29 cellular contexts compared by ENCODE assay signal in the genomic region with DNA sequence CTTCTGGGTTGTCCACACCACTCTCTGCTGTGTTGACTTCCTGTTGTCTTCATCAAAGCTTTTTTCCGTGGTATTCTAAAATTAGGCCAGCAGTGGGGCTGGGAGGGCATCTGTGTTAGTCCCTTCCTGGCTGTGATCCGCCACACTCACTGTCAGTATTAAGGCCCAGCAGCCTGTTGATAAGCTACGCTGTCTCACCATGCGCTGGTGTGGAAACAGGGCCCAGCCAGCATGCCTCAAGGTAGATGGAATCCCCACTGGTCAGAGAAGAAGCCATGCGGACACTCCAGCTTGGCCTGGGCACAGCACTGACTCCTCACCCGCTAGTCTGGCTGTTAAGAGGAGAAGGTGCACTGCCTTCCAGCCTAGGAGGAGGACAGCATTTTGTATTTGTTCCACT. TPM values are rescaled to one million over a fixed set of nuclear protein-coding genes. Genes with fewer than 3 reads are reported as not detected.
DNase-seq lines count a peak whose midpoint lies in the region; ATAC-seq and TF ChIP-seq lines count a peak whose summit lies in the region.
"Had no signal": no experiment of that assay in that cellular context is flagged by ENCODE, and none has a peak within 500 bp of the region (broad histone marks: within the 10 kb centered on the region; RNA-seq: fewer than 3 reads in every experiment).

No MANE protein-coding gene starts in this region.

- H3K4me3 Mint-ChIP-seq in activated T-helper 17 cell treated with anti-CD3 and anti-CD28 coated beads, Interleukin-2, amount 50 U/mL, for 72 hours, result no peak overlapping the region
- H3K4me3 Mint-ChIP-seq in stimulated activated effector memory CD8-positive, alpha-beta T cell treated with anti-CD3 and anti-CD28 coated beads, Interleukin-12 subunit alpha, Interleukin-12 subunit beta, amount 100 ng/mL, for 72 hours, result no peak overlapping the region
- H3K4me3 Mint-ChIP-seq: activated CD4-positive, alpha-beta T cell treated with anti-CD3 and anti-CD28 coated beads, Interleukin-2, amount 10 ng/mL, durations not matched to agents 7 days and 5 days; activated T-cell treated with anti-CD3 and anti-CD28 coated beads, Interleukin-2, amount 50 U/mL, for 24 hours; CD8-positive, alpha-beta memory T cell; neural progenitor cell had no signal

- H3K4me1 ChIP-seq in left ventricle myocardium inferior, result peaks cover 27% of the 10 kb centered on the region
- H3K4me1 ChIP-seq: left lung, neural progenitor cell, tibial nerve had no signal

- DNase-seq in Right ventricle myocardium inferior (ENCODE audit: missing footprints), result no peak
- DNase-seq in cardiac septum (ENCODE audit: low spot score), result no peak
- DNase-seq in left ventricle myocardium inferior, result peak; percentile 48
- no peak for DNase-seq in stimulated activated effector memory CD8-positive, alpha-beta T cell treated with anti-CD3 and anti-CD28 coated beads, Interleukin-12 subunit alpha, Interleukin-12 subunit beta, amount 100 ng/mL, for 72 hours (ENCODE audit: low spot score in 2 of 2)
- no peak for DNase-seq in GDM1 (lab: John Stamatoyannopoulos, UW)
- DNase-seq in NCI-H2196 treated with DMSO at 0.1 percent for 48 hours (lab: John Stamatoyannopoulos, UW; ENCODE audit: unreplicated experiment), result no peak
- DNase-seq: activated CD4-positive, alpha-beta T cell treated with anti-CD3 and anti-CD28 coated beads, Interleukin-2, amount 10 ng/mL, durations not matched to agents 7 days and 5 days; activated gamma-delta T cell; activated T-cell treated with anti-CD3 and anti-CD28 coated beads, Interleukin-2, amount 50 U/mL, for 24 hours; CD8-positive, alpha-beta memory T cell; EL; hypothalamus; KG1; left lung; mesendoderm; NCI-H1930; NCI-H2171 treated with DMSO at 0.1 percent for 48 hours; NCI-H510A treated with DMSO at 0.1 percent for 48 hours; PC-9; SHP77; sigmoid colon; stimulated activated CD4-positive, alpha-beta T cell treated with anti-CD3 and anti-CD28 coated beads, Interleukin-4, amount 100 ng/mL, for 1 hour; WERI-Rb-1 had no signal

- peak overlapping the region; percentile 78 for H3K27ac ChIP-seq in left ventricle myocardium inferior (replicated peaks)
- H3K27ac ChIP-seq: gastroesophageal sphincter, left lung, neural progenitor cell, PC-9, sigmoid colon, tibial nerve, WERI-Rb-1 had no signal

- no peaks in the 10 kb centered on the region for H3K27me3 Mint-ChIP-seq in activated T-helper 17 cell treated with anti-CD3 and anti-CD28 coated beads, Interleukin-2, amount 50 U/mL, for 72 hours
- H3K27me3 Mint-ChIP-seq: activated T-cell treated with anti-CD3 and anti-CD28 coated beads, Interleukin-2, amount 50 U/mL, for 24 hours had no signal

- TF ChIP-seq CTCF in left ventricle myocardium inferior (IDR thresholded peaks at IDR 0.05; ENCODE audit: borderline replicate concordance), result no peak

- H3K9me3 ChIP-seq in left ventricle myocardium inferior (replicated peaks), result no peaks in the 10 kb centered on the region
- H3K9me3 ChIP-seq: gastroesophageal sphincter, left lung, sigmoid colon, tibial nerve had no signal

- no peaks in the 10 kb centered on the region for H3K9me3 Mint-ChIP-seq in activated T-helper 17 cell treated with anti-CD3 and anti-CD28 coated beads, Interleukin-2, amount 50 U/mL, for 72 hours
- no peaks in the 10 kb centered on the region for H3K9me3 Mint-ChIP-seq in stimulated activated effector memory CD8-positive, alpha-beta T cell treated with anti-CD3 and anti-CD28 coated beads, Interleukin-12 subunit alpha, Interleukin-12 subunit beta, amount 100 ng/mL, for 72 hours
- H3K9me3 Mint-ChIP-seq: activated CD4-positive, alpha-beta T cell treated with anti-CD3 and anti-CD28 coated beads, Interleukin-2, amount 10 ng/mL, durations not matched to agents 7 days and 5 days; activated T-cell treated with anti-CD3 and anti-CD28 coated beads, Interleukin-2, amount 50 U/mL, for 24 hours; CD8-positive, alpha-beta memory T cell; neural progenitor cell had no signal

- H3K27me3 ChIP-seq in left ventricle myocardium inferior (ENCODE audit: low read depth), result no peaks in the 10 kb centered on the region
- H3K27me3 ChIP-seq: gastroesophageal sphincter, left lung, neural progenitor cell, sigmoid colon, tibial nerve had no signal

- H3K36me3 Mint-ChIP-seq in activated T-helper 17 cell treated with anti-CD3 and anti-CD28 coated beads, Interleukin-2, amount 50 U/mL, for 72 hours (ENCODE audit: low read depth), result no peaks in the 10 kb centered on the region
- no peaks in the 10 kb centered on the region for H3K36me3 Mint-ChIP-seq in stimulated activated effector memory CD8-positive, alpha-beta T cell treated with anti-CD3 and anti-CD28 coated beads, Interleukin-12 subunit alpha, Interleukin-12 subunit beta, amount 100 ng/mL, for 72 hours
- H3K36me3 Mint-ChIP-seq: CD8-positive, alpha-beta memory T cell had no signal

- no peaks in the 10 kb centered on the region for H3K4me1 Mint-ChIP-seq in activated T-helper 17 cell treated with anti-CD3 and anti-CD28 coated beads, Interleukin-2, amount 50 U/mL, for 72 hours
- H3K4me1 Mint-ChIP-seq in stimulated activated effector memory CD8-positive, alpha-beta T cell treated with anti-CD3 and anti-CD28 coated beads, Interleukin-12 subunit alpha, Interleukin-12 subunit beta, amount 100 ng/mL, for 72 hours, result no peaks in the 10 kb centered on the region
- H3K4me1 Mint-ChIP-seq: CD8-positive, alpha-beta memory T cell; neural progenitor cell had no signal

- peak overlapping the region; percentile 38 for H3K27ac Mint-ChIP-seq in activated T-helper 17 cell treated with anti-CD3 and anti-CD28 coated beads, Interleukin-2, amount 50 U/mL, for 72 hours
- no peak overlapping the region for H3K27ac Mint-ChIP-seq in stimulated activated effector memory CD8-positive, alpha-beta T cell treated with anti-CD3 and anti-CD28 coated beads, Interleukin-12 subunit alpha, Interleukin-12 subunit beta, amount 100 ng/mL, for 72 hours
- H3K27ac Mint-ChIP-seq: activated T-cell treated with anti-CD3 and anti-CD28 coated beads, Interleukin-2, amount 50 U/mL, for 24 hours; neural progenitor cell had no signal

- H3K4me3 ChIP-seq in left ventricle myocardium inferior, result no peak overlapping the region
- H3K4me3 ChIP-seq: gastroesophageal sphincter, GM12878, left lung, neural progenitor cell, PC-9, sigmoid colon, tibial nerve had no signal

- H3K36me3 ChIP-seq in left ventricle myocardium inferior, result peaks cover 47% of the 10 kb centered on the region
- H3K36me3 ChIP-seq: neural progenitor cell had no signal

- ATAC-seq in Right ventricle myocardium inferior, result peak; percentile 79
- no peak for ATAC-seq in activated T-helper 17 cell treated with anti-CD3 and anti-CD28 coated beads, Interleukin-2, amount 50 U/mL, for 72 hours (replicated peaks)
- ATAC-seq in stimulated activated effector memory CD8-positive, alpha-beta T cell treated with anti-CD3 and anti-CD28 coated beads, Interleukin-12 subunit alpha, Interleukin-12 subunit beta, amount 100 ng/mL, for 72 hours, result peak; percentile 24
- no peak for ATAC-seq in HG02588 (IDR thresholded peaks at IDR 0.05; ENCODE audit: unreplicated experiment)
- ATAC-seq: gastroesophageal sphincter, GM12878, left lung had no signal

- intact Hi-C loops in Right ventricle myocardium inferior (cut with DNase I), result no loop called here
- intact Hi-C loops in cardiac septum (cut with DNase I), result no loop called here
- intact Hi-C loops in left ventricle myocardium inferior (cut with micrococcal nuclease), result no loop called here

RNA-seq across cellular contexts. Expression of gene CDR2L, which starts 11.4 kb away (rescaled TPM):
- total RNA-seq in Right ventricle myocardium inferior (22.1 TPM), cardiac septum (20.1 TPM), left ventricle myocardium inferior (17.4 TPM)
- total RNA-seq in activated T-helper 17 cell treated with anti-CD3 and anti-CD28 coated beads, Interleukin-2, amount 50 U/mL, for 72 hours, result 1 to 10 TPM in 1 of 2 donors, under 1 TPM in 1; 0.56 to 1.2 TPM

RNA-seq across cellular contexts. Expression of gene MRPL58, which starts 13.7 kb away (rescaled TPM):
- 51.4 TPM for total RNA-seq in Right ventricle myocardium inferior
- total RNA-seq in cardiac septum, result 39.3 TPM
- total RNA-seq in activated T-helper 17 cell treated with anti-CD3 and anti-CD28 coated beads, Interleukin-2, amount 50 U/mL, for 72 hours, result 10 to 100 TPM; 25.4 to 48.2 TPM
- total RNA-seq in left ventricle myocardium inferior, result 50.6 TPM

RNA-seq across cellular contexts. Expression of gene HID1, which starts 26.2 kb away (rescaled TPM):
- 8.5 TPM for total RNA-seq in Right ventricle myocardium inferior
- 9.0 TPM for total RNA-seq in cardiac septum
- total RNA-seq in activated T-helper 17 cell treated with anti-CD3 and anti-CD28 coated beads, Interleukin-2, amount 50 U/mL, for 72 hours, result 1 to 10 TPM; 1.2 to 2.8 TPM
- total RNA-seq in left ventricle myocardium inferior, result 7.2 TPM

RNA-seq across cellular contexts. Expression of gene ATP5PD, which starts 48.0 kb away (rescaled TPM):
- total RNA-seq in Right ventricle myocardium inferior (863 TPM), cardiac septum (616 TPM), left ventricle myocardium inferior (809 TPM)
- 100 to 1,000 TPM; 164 to 216 TPM for total RNA-seq in activated T-helper 17 cell treated with anti-CD3 and anti-CD28 coated beads, Interleukin-2, amount 50 U/mL, for 72 hours

RNA-seq across cellular contexts. Expression of gene KCTD2, which starts 48.2 kb away (rescaled TPM):
- total RNA-seq in Right ventricle myocardium inferior (26.7 TPM), cardiac septum (43.2 TPM), left ventricle myocardium inferior (23.1 TPM)
- total RNA-seq in activated T-helper 17 cell treated with anti-CD3 and anti-CD28 coated beads, Interleukin-2, amount 50 U/mL, for 72 hours, result 10 to 100 TPM; 21.3 to 22.1 TPM

Comparison
In these comparisons a context has a peak if more than half of its experiments do, and no peak if none do; other contexts are left out.
1. ATAC-seq: peak in Right ventricle myocardium inferior (single experiment) and stimulated activated effector memory CD8-positive, alpha-beta T cell treated with anti-CD3 and anti-CD28 coated beads, Interleukin-12 subunit alpha, Interleukin-12 subunit beta, amount 100 ng/mL, for 72 hours (single experiment); none in activated T-helper 17 cell treated with anti-CD3 and anti-CD28 coated beads, Interleukin-2, amount 50 U/mL, for 72 hours (single experiment) and HG02588 (single experiment).